19 cellular contexts compared by ENCODE assay signal in the genomic region with DNA sequence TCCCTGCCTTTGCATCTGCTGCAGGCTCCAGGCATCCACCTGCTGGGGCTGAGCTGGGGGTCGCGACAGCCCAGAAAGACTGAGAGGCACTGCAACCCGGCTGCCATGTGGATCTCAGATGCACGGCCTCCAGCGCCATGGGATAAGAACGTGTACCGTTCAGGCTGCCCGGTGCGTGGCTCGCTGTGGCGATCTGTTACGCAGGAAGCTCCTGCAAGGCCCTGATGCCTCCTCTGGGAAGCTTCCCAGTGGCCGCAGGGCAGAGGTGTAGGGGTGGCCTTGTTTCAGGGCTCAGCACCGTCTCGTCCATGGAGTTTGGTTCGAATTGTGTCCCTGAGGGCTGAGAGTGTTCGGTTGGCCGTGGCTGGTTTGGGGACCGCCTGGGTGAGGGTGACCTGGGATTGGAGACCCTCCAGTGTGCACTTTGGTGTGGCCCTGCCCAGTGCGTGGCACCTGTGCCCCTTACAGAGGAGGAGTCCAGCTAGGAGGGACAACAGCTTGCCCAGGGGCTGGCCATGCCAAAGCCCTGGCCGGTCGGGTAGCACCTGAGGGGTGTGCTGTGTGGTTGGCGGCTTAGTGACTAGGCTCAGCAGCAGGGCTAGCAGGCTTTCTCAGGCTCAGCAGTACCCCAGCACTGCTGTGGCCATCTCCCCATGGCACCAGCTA.
A peak's percentile ranks its signal among the peaks of the same experiment; 100 is the strongest.
DNase-seq lines count a peak whose midpoint lies in the region; ATAC-seq and TF ChIP-seq lines count a peak whose summit lies in the region.
"Had no signal": no experiment of that assay in that cellular context is flagged by ENCODE, and none has a peak within 500 bp of the region (broad histone marks: within the 10 kb centered on the region; RNA-seq: fewer than 3 reads in every experiment).

No MANE protein-coding gene starts in this region.

- H3K27me3 Mint-ChIP-seq in WTC11 (ENCODE audit: low read depth): no peaks in the 10 kb centered on the region
- H3K27me3 Mint-ChIP-seq: B cell, IgD-negative memory B cell had no signal

- H2BK15ac ChIP-seq in neuronal stem cell (ENCODE audit: low read length): no peak overlapping the region

- H3K4me1 Mint-ChIP-seq in WTC11: no peaks in the 10 kb centered on the region
- H3K4me1 Mint-ChIP-seq: B cell; CD4-positive, alpha-beta memory T cell; IgD-negative memory B cell had no signal

- H4K8ac ChIP-seq in neuronal stem cell (ENCODE audit: low read depth, low read length): no peak overlapping the region

- no peaks in the 10 kb centered on the region for H3K36me3 ChIP-seq in right atrium auricular region
- no peaks in the 10 kb centered on the region; a peak in 2 of 22 replicates for H3K36me3 ChIP-seq in BLaER1 treated with 17β-estradiol and CSF1 and Interleukin-3, amounts not matched to agents 10 nM and 100 nM
- peaks cover 0 to 4% of the 10 kb centered on the region in 2 donors for H3K36me3 ChIP-seq in neuronal stem cell (replicated peaks in 1 of 2; ENCODE audit: control insufficient read depth in 2 of 2, insufficient read depth in 2 of 2, low read length in 2 of 2)
- no peaks in the 10 kb centered on the region for H3K36me3 ChIP-seq in PC-3 (ENCODE audit: low read depth, low read length)

- H3K9ac ChIP-seq in BLaER1 treated with 17β-estradiol and CSF1 and Interleukin-3, amounts not matched to agents 10 nM and 100 nM: peak overlapping the region in 4 of 11 experiments; percentile 51 to 65 (median 52); a peak in 6 of 22 replicates
- H3K9ac ChIP-seq in neuronal stem cell (ENCODE audit: low read depth, low read length, poor library complexity) (no peak overlapping the region), PC-3 (ENCODE audit: low read length) (no peak overlapping the region)

- H3K4me3 Mint-ChIP-seq in WTC11: no peak overlapping the region
- H3K4me3 Mint-ChIP-seq: B cell; CD4-positive, alpha-beta memory T cell; IgD-negative memory B cell had no signal

- H3K14ac ChIP-seq in neuronal stem cell (ENCODE audit: low read length): no peak overlapping the region

- H3K4me3 ChIP-seq in right atrium auricular region (no peak overlapping the region), neuronal stem cell (ENCODE audit: low read length in 2 of 2) (no peak overlapping the region), PC-3 (ENCODE audit: low read length) (no peak overlapping the region)
- H3K4me3 ChIP-seq in BLaER1 treated with 17β-estradiol and CSF1 and Interleukin-3, amounts not matched to agents 10 nM and 100 nM: no peak overlapping the region
- H3K4me3 ChIP-seq: A549 had no signal

- H3K9me3 Mint-ChIP-seq in WTC11: no peaks in the 10 kb centered on the region
- H3K9me3 Mint-ChIP-seq: CD4-positive, alpha-beta memory T cell; IgD-negative memory B cell had no signal

- TF ChIP-seq CTCF in right atrium auricular region (IDR thresholded peaks at IDR 0.05) (no peak), WTC11 (IDR thresholded peaks at IDR 0.05) (no peak), PC-3 (conservative IDR thresholded peaks at IDR 0.05; ENCODE audit: low read depth, low read length) (no peak)

- WGBS in neuronal stem cell (ENCODE audit: extremely low coverage in 2 of 2, insufficient read length in 2 of 2, insufficient replicate concordance in 1 of 2), 2 donors: no CpG with 5 or more reads among the region's 23 CpGs

- H3K27me3 ChIP-seq in right atrium auricular region (no peaks in the 10 kb centered on the region), neuronal stem cell (ENCODE audit: control insufficient read depth in 3 of 3, insufficient read depth in 3 of 3, low read depth in 1 of 3, low read length in 3 of 3) (no peaks in the 10 kb centered on the region), PC-3 (ENCODE audit: low read length) (no peaks in the 10 kb centered on the region)
- H3K27me3 ChIP-seq in BLaER1 treated with 17β-estradiol and CSF1 and Interleukin-3, amounts not matched to agents 10 nM and 100 nM: no peaks in the 10 kb centered on the region

- peak overlapping the region; percentile 83 for H2AK5ac ChIP-seq in neuronal stem cell (ENCODE audit: low read depth, low read length)

- H4K91ac ChIP-seq in neuronal stem cell (ENCODE audit: low read depth, low read length, poor library complexity): no peak overlapping the region

- H3K27ac ChIP-seq in right atrium auricular region (no peak overlapping the region), neuronal stem cell (replicated peaks; ENCODE audit: low read length) (no peak overlapping the region), PC-3 (ENCODE audit: low read length) (no peak overlapping the region)
- peak overlapping the region in 6 of 11 experiments; percentile 29 to 92 (median 69); a peak in 9 of 22 replicates for H3K27ac ChIP-seq in BLaER1 treated with 17β-estradiol and CSF1 and Interleukin-3, amounts not matched to agents 10 nM and 100 nM
- H3K27ac ChIP-seq: 22Rv1, A549, C4-2B had no signal

- H3K79me1 ChIP-seq in neuronal stem cell (ENCODE audit: low read depth, low read length): peaks cover 36% of the 10 kb centered on the region

- no TSS peak for BruUV-seq in PC-3 (replicated peaks; lab: Mats Ljungman, UMichigan)

- no peaks in the 10 kb centered on the region for H3K36me3 Mint-ChIP-seq in WTC11
- H3K36me3 Mint-ChIP-seq: CD4-positive, alpha-beta memory T cell; IgD-negative memory B cell had no signal

- peak overlapping the region; percentile 29 to 98 (median 87); a peak in 21 of 22 replicates for H3K4me2 ChIP-seq in BLaER1 treated with 17β-estradiol and CSF1 and Interleukin-3, amounts not matched to agents 10 nM and 100 nM
- H3K4me2 ChIP-seq in neuronal stem cell (ENCODE audit: insufficient read depth, low read length, poor library complexity, severe bottlenecking) (no peak overlapping the region), PC-3 (ENCODE audit: low read length) (no peak overlapping the region)
- H3K4me2 ChIP-seq: A549 had no signal

- DNase-seq in Right ventricle myocardium inferior (ENCODE audit: missing footprints): peak; percentile 47
- DNase-seq in right atrium auricular region (ENCODE audit: low spot score): no peak
- DNase-seq in WTC11 (ENCODE audit: low spot score): no peak
- no peak for DNase-seq in neuronal stem cell (ENCODE audit: low spot score)
- DNase-seq in PC-3: no peak
- DNase-seq in NCI-H1417 (lab: John Stamatoyannopoulos, UW): no peak
- DNase-seq: CD4-positive, alpha-beta memory T cell; DMS153; DMS79; GDM1; HCEC 1CT; KBM-7 had no signal

- H2BK12ac ChIP-seq in neuronal stem cell (ENCODE audit: low read length): peak overlapping the region; percentile 25

- POLR2A ChIA-PET in WTC11 (lab: Charles Lee) (interaction anchor here (0.7 kb wide), 1 partner anchor 535 kb away, joined by 3 read pairs; no protein-coding TSS in a partner anchor), PC-3 (lab: Charles Lee; ENCODE audit: unreplicated experiment) (no interaction called here)

- peak overlapping the region; percentile 4 for H3K18ac ChIP-seq in neuronal stem cell (ENCODE audit: low read length)

- intact Hi-C loops in Right ventricle myocardium inferior (cut with DNase I): no loop called here
- intact Hi-C loops in PC-3 (cut with micrococcal nuclease): no loop called here

- H3K27ac Mint-ChIP-seq in WTC11: peak overlapping the region; percentile 83; the same call in 1 of the 2 replicates
- H3K27ac Mint-ChIP-seq: B cell; CD4-positive, alpha-beta memory T cell; IgD-negative memory B cell had no signal

- CTCF ChIA-PET in WTC11 (lab: Charles Lee) (no interaction called here), PC-3 (lab: Charles Lee) (no interaction called here)

- peaks cover 0 to 86% (median 13%) of the 10 kb centered on the region in 11 experiments; a peak in 14 of 22 replicates for H4K20me1 ChIP-seq in BLaER1 treated with 17β-estradiol and CSF1 and Interleukin-3, amounts not matched to agents 10 nM and 100 nM
- no peaks in the 10 kb centered on the region for H4K20me1 ChIP-seq in PC-3 (ENCODE audit: low read length)

- H3K23ac ChIP-seq in neuronal stem cell (ENCODE audit: low read depth, low read length, poor library complexity): peak overlapping the region; percentile 27

- H2BK5ac ChIP-seq in neuronal stem cell (ENCODE audit: low read length): peak overlapping the region; percentile 29

- H2AFZ ChIP-seq in neuronal stem cell (ENCODE audit: low read length) (no peak overlapping the region), PC-3 (ENCODE audit: low read length) (no peak overlapping the region)

- H3K4ac ChIP-seq in neuronal stem cell (ENCODE audit: low read length): no peak overlapping the region

- ATAC-seq in Right ventricle myocardium inferior (no peak), WTC11 (no peak), PC-3 (no peak), HG03108 (IDR thresholded peaks at IDR 0.05; ENCODE audit: unreplicated experiment) (no peak)

- H3K79me2 ChIP-seq in PC-3 (ENCODE audit: low read length): no peaks in the 10 kb centered on the region

- no peaks in the 10 kb centered on the region for H3F3A ChIP-seq in PC-3 (ENCODE audit: low read length, unreplicated experiment)

- no peaks in the 10 kb centered on the region for H3K9me2 ChIP-seq in PC-3 (replicated peaks; ENCODE audit: low read length)

- no peak overlapping the region for H2BK120ac ChIP-seq in neuronal stem cell (ENCODE audit: low read depth, low read length)

- H3K9me3 ChIP-seq in right atrium auricular region (no peaks in the 10 kb centered on the region), neuronal stem cell (replicated peaks in 1 of 2; ENCODE audit: control insufficient read depth in 2 of 2, insufficient read depth in 1 of 2, low read depth in 1 of 2, low read length in 2 of 2) (no peaks in the 10 kb centered on the region), PC-3 (ENCODE audit: low read length) (no peaks in the 10 kb centered on the region)
- H3K9me3 ChIP-seq in BLaER1 treated with 17β-estradiol and CSF1 and Interleukin-3, amounts not matched to agents 10 nM and 100 nM (replicated peaks in 1 of 11): no peaks in the 10 kb centered on the region
- H3K9me3 ChIP-seq: A549 had no signal

- no peaks in the 10 kb centered on the region for H3K4me1 ChIP-seq in right atrium auricular region
- peaks cover 38 to 93% (median 89%) of the 10 kb centered on the region in 10 experiments for H3K4me1 ChIP-seq in BLaER1 treated with 17β-estradiol and CSF1 and Interleukin-3, amounts not matched to agents 10 nM and 100 nM
- peaks cover 0 to 3% of the 10 kb centered on the region in 2 donors for H3K4me1 ChIP-seq in neuronal stem cell (ENCODE audit: control insufficient read depth in 2 of 2, insufficient read depth in 1 of 2, low read depth in 1 of 2, low read length in 2 of 2)
- H3K4me1 ChIP-seq in PC-3 (ENCODE audit: insufficient read depth, low read length): no peaks in the 10 kb centered on the region
- H3K4me1 ChIP-seq: A549 had no signal

TF ChIP-seq in WTC11, 78 proteins besides CTCF, POLR2A, EP300 and RAD21 (continues in another document):
- TF ChIP-seq USF1 (CRISPR knock-in tag; IDR thresholded peaks at IDR 0.05): no peak
- no peak for TF ChIP-seq CBFB (CRISPR knock-in tag; IDR thresholded peaks at IDR 0.05; ENCODE audit: low read depth)

Comparison
In these comparisons a context has a peak if more than half of its experiments do, and no peak if none do; other contexts are left out.
1. H3K27ac ChIP-seq: peak in BLaER1 treated with 17β-estradiol and CSF1 and Interleukin-3, amounts not matched to agents 10 nM and 100 nM (6 of 11); none in right atrium auricular region (0 of 2), neuronal stem cell (single experiment) and PC-3 (single experiment).
2. H3K4me2 ChIP-seq: peak in BLaER1 treated with 17β-estradiol and CSF1 and Interleukin-3, amounts not matched to agents 10 nM and 100 nM (11 of 11); none in neuronal stem cell (single experiment) and PC-3 (single experiment).